In the genomic region with DNA sequence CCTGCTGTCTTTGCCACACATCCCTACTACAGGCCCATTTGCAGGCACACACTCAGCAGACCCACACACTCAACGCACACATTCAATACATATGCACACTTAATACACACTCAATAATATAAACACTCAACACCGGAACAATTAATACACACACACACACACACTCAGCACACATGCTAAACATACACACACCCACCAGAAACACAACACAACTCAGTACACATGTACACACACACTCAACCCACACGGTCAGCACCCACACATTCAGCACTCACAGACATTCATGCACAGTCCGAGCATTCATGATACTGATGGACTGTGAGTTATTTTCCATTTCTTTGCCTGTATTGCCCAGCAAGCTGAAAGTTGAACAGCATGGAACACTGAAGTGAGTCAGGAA, we compare ENCODE assay signal across 22 cellular contexts.
"Had no signal": no experiment of that assay in that cellular context is flagged by ENCODE, and none has a peak within 500 bp of the region (broad histone marks: within the 10 kb centered on the region; RNA-seq: fewer than 3 reads in every experiment).

No MANE protein-coding gene starts in this region.

- H3K36me3 ChIP-seq: esophagus muscularis mucosa, gastroesophageal sphincter, heart left ventricle, neutrophil, right lobe of liver, thoracic aorta, tibial nerve, upper lobe of left lung, uterus had no signal

- H3K27ac ChIP-seq: esophagus muscularis mucosa, foreskin keratinocyte, gastroesophageal sphincter, heart left ventricle, hepatocyte, neutrophil, parathyroid adenoma, right lobe of liver, thoracic aorta, tibial nerve, upper lobe of left lung, uterus had no signal

- H3K79me2 ChIP-seq: hepatocyte, parathyroid adenoma had no signal

- ATAC-seq: foreskin keratinocyte, gastroesophageal sphincter, heart left ventricle, left lobe of liver, natural killer cell, right lobe of liver had no signal

- DNase-seq: effector CD8-positive, alpha-beta T cell; foreskin keratinocyte; heart left ventricle; kidney; natural killer cell; right lobe of liver; small intestine; stimulated activated CD4-positive, alpha-beta T cell treated with anti-CD3 and anti-CD28 coated beads, Interleukin-15, amount 100 ng/mL, for 24 hours; stimulated activated CD4-positive, alpha-beta T cell treated with anti-CD3 and anti-CD28 coated beads, Interleukin-4, amount 100 ng/mL, for 1 hour; stimulated activated CD8-positive, alpha-beta memory T cell treated with anti-CD3 and anti-CD28 coated beads, Interleukin-4, amount 100 ng/mL, for 48 hours; stimulated activated naive CD4-positive, alpha-beta T cell treated with Interleukin-2 at 50 U/mL for 16 hours; upper lobe of left lung; uterus had no signal

- H3K4me3 ChIP-seq: esophagus muscularis mucosa, gastroesophageal sphincter, heart left ventricle, hepatocyte, lung, right lobe of liver, thoracic aorta, tibial nerve, upper lobe of left lung, uterus had no signal

- H2AFZ ChIP-seq: hepatocyte, parathyroid adenoma had no signal

- H3K9me3 ChIP-seq: esophagus muscularis mucosa, gastroesophageal sphincter, heart left ventricle, neutrophil, right lobe of liver, thoracic aorta, tibial nerve, upper lobe of left lung, uterus had no signal

- H3K27me3 ChIP-seq: esophagus muscularis mucosa, foreskin keratinocyte, gastroesophageal sphincter, heart left ventricle, neutrophil, right lobe of liver, tibial nerve, upper lobe of left lung, uterus had no signal

- H3K4me1 ChIP-seq: right lobe of liver, uterus had no signal

- H3K9ac ChIP-seq: parathyroid adenoma had no signal

- H3K4me2 ChIP-seq: hepatocyte had no signal
